25 cellular contexts compared by ENCODE assay signal in the genomic region with DNA sequence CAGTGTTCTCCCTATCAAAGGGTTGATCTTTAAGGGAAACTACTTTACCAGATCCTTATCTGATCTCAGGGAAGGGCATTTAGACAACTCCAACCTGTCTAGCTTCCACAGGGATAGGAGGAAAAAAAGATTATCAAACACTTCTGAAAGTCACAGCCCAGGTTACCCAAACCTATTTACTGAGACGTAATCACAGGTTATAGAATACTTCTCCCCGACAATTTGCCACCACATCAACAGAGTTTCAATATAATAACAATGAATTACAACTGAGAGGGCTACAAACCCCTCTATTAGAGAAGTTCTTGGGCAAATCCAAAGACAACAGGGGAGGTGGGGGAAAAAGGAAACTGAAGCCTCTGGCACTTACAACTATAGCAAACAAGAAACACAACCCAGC.
"Had no signal": no experiment of that assay in that cellular context is flagged by ENCODE, and none has a peak within 500 bp of the region (broad histone marks: within the 10 kb centered on the region; RNA-seq: fewer than 3 reads in every experiment).

No MANE protein-coding gene starts in this region.

- H3K4me3 ChIP-seq: cardiac muscle cell had no signal

- FAIRE-seq: TTC549 had no signal

- ATAC-seq: activated T-cell treated with anti-CD3 and anti-CD28 coated beads, Interleukin-2, amount 50 U/mL, for 72 hours; T-cell had no signal

- DNase-seq: activated CD4-positive, alpha-beta memory T cell treated with anti-CD3 and anti-CD28 coated beads, Interleukin-2, amount 10 ng/mL, durations not matched to agents 7 days and 5 days; activated CD4-positive, alpha-beta T cell treated with anti-CD3 and anti-CD28 coated beads, Interleukin-2, amount 50 U/mL, for 1 hour; activated CD4-positive, CD25-positive, alpha-beta regulatory T cell; activated gamma-delta T cell treated with Interleukin-2 at 50 U/mL for 16 hours; activated naive CD4-positive, alpha-beta T cell treated with anti-CD3 and anti-CD28 coated beads, Interleukin-2, amount 10 ng/mL, durations not matched to agents 7 days and 5 days; activated naive CD8-positive, alpha-beta T cell treated with anti-CD3 and anti-CD28 coated beads for 36 hours; activated T-cell treated with anti-CD3 and anti-CD28 coated beads for 4 hours; activated T-cell treated with anti-CD3 and anti-CD28 coated beads, Interleukin-2, amount 50 U/mL, for 72 hours; brain microvascular endothelial cell; MM.1S; NCI-H1105; NCI-H1436; NCI-H1694 treated with DMSO at 0.1 percent for 48 hours; NCI-H2029 treated with DMSO at 0.1 percent for 48 hours; NCI-H446 treated with DMSO at 0.1 percent for 48 hours; NCI-H524 treated with DMSO at 0.1 percent for 48 hours; NCI-H774; NK-92 treated with Interleukin-12 subunit alpha and Interleukin-12 subunit beta, amount 100 ng/mL, for 24 hours; SHP77 treated with DMSO at 0.1 percent for 48 hours; T-cell; T-helper 2 cell; T1000 had no signal

- H3K9me3 Mint-ChIP-seq: activated CD4-positive, alpha-beta memory T cell treated with anti-CD3 and anti-CD28 coated beads, Interleukin-2, amount 10 ng/mL, durations not matched to agents 7 days and 5 days; activated naive CD4-positive, alpha-beta T cell treated with anti-CD3 and anti-CD28 coated beads, Interleukin-2, amount 10 ng/mL, durations not matched to agents 7 days and 5 days; activated T-helper 2 cell treated with anti-CD3 and anti-CD28 coated beads, Interferon-gamma antibody, Interleukin-2, Interleukin-4, amounts not matched to agents 10 μg/mL and 5 μg/mL and 100 μg/mL, durations not matched to agents 14 hours and 24 hours and 36 hours; T-cell had no signal

- H3K27me3 ChIP-seq: brain microvascular endothelial cell, cardiac muscle cell had no signal

- H3K27me3 Mint-ChIP-seq: activated naive CD8-positive, alpha-beta T cell treated with anti-CD3 and anti-CD28 coated beads for 36 hours; T-cell had no signal

- H3K4me1 Mint-ChIP-seq: activated CD4-positive, alpha-beta memory T cell treated with anti-CD3 and anti-CD28 coated beads, Interleukin-2, amount 10 ng/mL, durations not matched to agents 7 days and 5 days; activated naive CD4-positive, alpha-beta T cell treated with anti-CD3 and anti-CD28 coated beads, Interleukin-2, amount 10 ng/mL, durations not matched to agents 7 days and 5 days; activated naive CD8-positive, alpha-beta T cell treated with anti-CD3 and anti-CD28 coated beads for 36 hours; T-cell had no signal

- H3K4me3 Mint-ChIP-seq: activated CD4-positive, alpha-beta memory T cell treated with anti-CD3 and anti-CD28 coated beads, Interleukin-2, amount 10 ng/mL, durations not matched to agents 7 days and 5 days; activated naive CD4-positive, alpha-beta T cell treated with anti-CD3 and anti-CD28 coated beads, Interleukin-2, amount 10 ng/mL, durations not matched to agents 7 days and 5 days; activated naive CD8-positive, alpha-beta T cell treated with anti-CD3 and anti-CD28 coated beads for 36 hours; activated T-cell treated with anti-CD3 and anti-CD28 coated beads, Interleukin-2, amount 50 U/mL, for 72 hours; T-cell had no signal

- H3K36me3 ChIP-seq: brain microvascular endothelial cell, cardiac muscle cell had no signal

- H3K27ac ChIP-seq: brain microvascular endothelial cell, cardiac muscle cell had no signal

- H3K36me3 Mint-ChIP-seq: activated naive CD4-positive, alpha-beta T cell treated with anti-CD3 and anti-CD28 coated beads, Interleukin-2, amount 10 ng/mL, durations not matched to agents 7 days and 5 days; activated naive CD8-positive, alpha-beta T cell treated with anti-CD3 and anti-CD28 coated beads for 36 hours; T-cell had no signal

- H3K27ac Mint-ChIP-seq: activated CD4-positive, alpha-beta memory T cell treated with anti-CD3 and anti-CD28 coated beads, Interleukin-2, amount 10 ng/mL, durations not matched to agents 7 days and 5 days; activated naive CD4-positive, alpha-beta T cell treated with anti-CD3 and anti-CD28 coated beads, Interleukin-2, amount 10 ng/mL, durations not matched to agents 7 days and 5 days; activated naive CD8-positive, alpha-beta T cell treated with anti-CD3 and anti-CD28 coated beads for 36 hours; activated T-cell treated with anti-CD3 and anti-CD28 coated beads, Interleukin-2, amount 50 U/mL, for 72 hours; activated T-helper 2 cell treated with anti-CD3 and anti-CD28 coated beads, Interferon-gamma antibody, Interleukin-2, Interleukin-4, amounts not matched to agents 10 μg/mL and 5 μg/mL and 100 μg/mL, durations not matched to agents 14 hours and 24 hours and 36 hours; T-cell had no signal
